Comparison of ENCODE assay signal across 16 cellular contexts in genomic region chr2:162768646-162769045, GRCh38.
DNase-seq lines count a peak whose midpoint lies in the region; ATAC-seq and TF ChIP-seq lines count a peak whose summit lies in the region.
"Had no signal": no experiment of that assay in that cellular context is flagged by ENCODE, and none has a peak within 500 bp of the region (broad histone marks: within the 10 kb centered on the region; RNA-seq: fewer than 3 reads in every experiment).

No MANE protein-coding gene starts in this region.

- ATAC-seq in GM19397 (IDR thresholded peaks at IDR 0.05; ENCODE audit: unreplicated experiment) (no peak), omental fat pad (ENCODE audit: low FRiP score) (no peak)
- no peak for ATAC-seq in activated CD8-positive, alpha-beta T cell treated with anti-CD3 and anti-CD28 coated beads for 36 hours
- ATAC-seq: T-helper 17 cell had no signal

- H3K36me3 ChIP-seq in mesenchymal stem cell (ENCODE audit: control insufficient read depth in 1 of 2, insufficient read depth in 2 of 2, low read depth in 1 of 2, low read length in 2 of 2) = no peaks in the 10 kb centered on the region
- H3K36me3 ChIP-seq: right atrium auricular region, tibial artery had no signal

- no peaks in the 10 kb centered on the region for H3K4me1 ChIP-seq in mesenchymal stem cell (ENCODE audit: control insufficient read depth, insufficient read depth, low read depth, low read length)
- H3K4me1 ChIP-seq: right atrium auricular region, tibial artery had no signal

- intact Hi-C loops in CD14-positive monocyte (cut with micrococcal nuclease) = no loop called here
- intact Hi-C loops in activated CD8-positive, alpha-beta T cell treated with anti-CD3 and anti-CD28 coated beads for 36 hours (cut with micrococcal nuclease) = no loop called here

- H2BK120ac ChIP-seq in mesenchymal stem cell (ENCODE audit: low read depth, low read length) = no peak overlapping the region

- no peak overlapping the region for H3K27ac Mint-ChIP-seq in CD14-positive monocyte
- H3K27ac Mint-ChIP-seq in activated CD8-positive, alpha-beta T cell treated with anti-CD3 and anti-CD28 coated beads for 36 hours = no peak overlapping the region
- H3K27ac Mint-ChIP-seq: activated naive CD8-positive, alpha-beta T cell treated with anti-CD3 and anti-CD28 coated beads for 36 hours; T-helper 17 cell had no signal

- WGBS in mesenchymal stem cell = 74% methylated on average over 4 of the region's 4 CpGs

- no peak overlapping the region for H3K4me2 ChIP-seq in mesenchymal stem cell (ENCODE audit: low read length, poor library complexity, severe bottlenecking)

- no peak overlapping the region for H2BK5ac ChIP-seq in mesenchymal stem cell (ENCODE audit: low read depth, low read length, poor library complexity, severe bottlenecking)

- H2BK12ac ChIP-seq in mesenchymal stem cell (ENCODE audit: low read length in 2 of 2) = no peak overlapping the region

- H2AFZ ChIP-seq in mesenchymal stem cell (ENCODE audit: low read depth, low read length) = no peak overlapping the region

- peaks cover 0 to 6% (median 2%) of the 10 kb centered on the region in 7 donors for H3K9me3 Mint-ChIP-seq in CD14-positive monocyte
- peaks cover 4% of the 10 kb centered on the region for H3K9me3 Mint-ChIP-seq in activated CD8-positive, alpha-beta T cell treated with anti-CD3 and anti-CD28 coated beads for 36 hours
- H3K9me3 Mint-ChIP-seq: activated naive CD8-positive, alpha-beta T cell treated with anti-CD3 and anti-CD28 coated beads for 36 hours had no signal

- no peak overlapping the region for H2AK5ac ChIP-seq in mesenchymal stem cell (ENCODE audit: low read length, severe bottlenecking)

- CTCF ChIA-PET in activated CD8-positive, alpha-beta T cell treated with anti-CD3 and anti-CD28 coated beads for 36 hours (lab: Charles Lee) = no interaction called here

- no peaks in the 10 kb centered on the region for H3K79me1 ChIP-seq in mesenchymal stem cell (replicated peaks; ENCODE audit: low read length, poor library complexity, severe bottlenecking)

- no peak overlapping the region for H4K91ac ChIP-seq in mesenchymal stem cell (ENCODE audit: low read length)

- H2BK15ac ChIP-seq in mesenchymal stem cell (ENCODE audit: low read depth, poor library complexity, severe bottlenecking) = no peak overlapping the region

- H3K36me3 Mint-ChIP-seq in CD14-positive monocyte = no peaks in the 10 kb centered on the region
- no peaks in the 10 kb centered on the region for H3K36me3 Mint-ChIP-seq in activated CD8-positive, alpha-beta T cell treated with anti-CD3 and anti-CD28 coated beads for 36 hours (ENCODE audit: low read depth)
- H3K36me3 Mint-ChIP-seq: activated naive CD8-positive, alpha-beta T cell treated with anti-CD3 and anti-CD28 coated beads for 36 hours had no signal

- H3K14ac ChIP-seq in mesenchymal stem cell (ENCODE audit: low read length in 2 of 2) = no peak overlapping the region

- H3K4me3 Mint-ChIP-seq in CD14-positive monocyte = no peak overlapping the region
- no peak overlapping the region for H3K4me3 Mint-ChIP-seq in activated CD8-positive, alpha-beta T cell treated with anti-CD3 and anti-CD28 coated beads for 36 hours
- H3K4me3 Mint-ChIP-seq: activated naive CD8-positive, alpha-beta T cell treated with anti-CD3 and anti-CD28 coated beads for 36 hours; T-helper 17 cell had no signal

- POLR2A ChIA-PET in activated CD8-positive, alpha-beta T cell treated with anti-CD3 and anti-CD28 coated beads for 36 hours (lab: Charles Lee) = no interaction called here

- no peak overlapping the region for H3K18ac ChIP-seq in mesenchymal stem cell (ENCODE audit: low read depth in 1 of 2, low read length in 2 of 2)

- H3K4ac ChIP-seq in mesenchymal stem cell (ENCODE audit: low read depth in 1 of 2, low read length in 2 of 2) = no peak overlapping the region

- H3K4me1 Mint-ChIP-seq in CD14-positive monocyte = no peaks in the 10 kb centered on the region
- H3K4me1 Mint-ChIP-seq in activated CD8-positive, alpha-beta T cell treated with anti-CD3 and anti-CD28 coated beads for 36 hours (ENCODE audit: low read depth) = no peaks in the 10 kb centered on the region
- H3K4me1 Mint-ChIP-seq: activated naive CD8-positive, alpha-beta T cell treated with anti-CD3 and anti-CD28 coated beads for 36 hours; T-helper 17 cell had no signal

- H4K8ac ChIP-seq in mesenchymal stem cell (ENCODE audit: low read length) = no peak overlapping the region

- H3K9me3 ChIP-seq in mesenchymal stem cell (ENCODE audit: control insufficient read depth, low read length) = no peaks in the 10 kb centered on the region
- H3K9me3 ChIP-seq: right atrium auricular region, tibial artery had no signal

- no peak overlapping the region for H3K4me3 ChIP-seq in mesenchymal stem cell (ENCODE audit: insufficient read depth in 1 of 2, low read depth in 1 of 2, low read length in 2 of 2)
- H3K4me3 ChIP-seq: dorsolateral prefrontal cortex, lung, right atrium auricular region, tibial artery had no signal

- no peak overlapping the region for H3K23ac ChIP-seq in mesenchymal stem cell (ENCODE audit: low read length in 2 of 2)

- H3K27me3 ChIP-seq in mesenchymal stem cell (ENCODE audit: control insufficient read depth in 1 of 2, insufficient read depth in 1 of 2, low read length in 2 of 2) = no peaks in the 10 kb centered on the region
- H3K27me3 ChIP-seq: right atrium auricular region, tibial artery had no signal

- TF ChIP-seq CTCF in CD14-positive monocyte (IDR thresholded peaks at IDR 0.05) = no peak
- no peak for TF ChIP-seq CTCF in omental fat pad (IDR thresholded peaks at IDR 0.05)
- no peak for TF ChIP-seq CTCF in activated CD8-positive, alpha-beta T cell treated with anti-CD3 and anti-CD28 coated beads for 36 hours (IDR thresholded peaks at IDR 0.05)

- H3K27ac ChIP-seq in mesenchymal stem cell (ENCODE audit: low read length, poor library complexity, severe bottlenecking) = no peak overlapping the region
- H3K27ac ChIP-seq: right atrium auricular region, tibial artery had no signal

- no peak overlapping the region for H3K9ac ChIP-seq in mesenchymal stem cell (ENCODE audit: low read length)

- DNase-seq in DMS79 (lab: John Stamatoyannopoulos, UW) = peak; percentile 97
- peak; percentile 96 for DNase-seq in NCI-H2029 (lab: John Stamatoyannopoulos, UW)
- DNase-seq in SHP77 treated with DMSO at 0.1 percent for 48 hours (lab: John Stamatoyannopoulos, UW) = peak; percentile 88
- DNase-seq in mesenchymal stem cell = peak; percentile 2
- DNase-seq in CD14-positive monocyte (ENCODE audit: low spot score) = no peak
- no peak for DNase-seq in omental fat pad (ENCODE audit: low spot score)
- DNase-seq in activated CD8-positive, alpha-beta T cell treated with anti-CD3 and anti-CD28 coated beads for 36 hours = no peak
- DNase-seq: activated CD4-positive, alpha-beta T cell treated with anti-CD3 and anti-CD28 coated beads, Interleukin-2, amount 50 U/mL, for 4 hours; activated naive CD8-positive, alpha-beta T cell treated with anti-CD3 and anti-CD28 coated beads for 36 hours; GDM1; T-helper 17 cell; tibial artery had no signal

- peaks cover 0 to 3% (median 0%) of the 10 kb centered on the region in 3 donors for H3K27me3 Mint-ChIP-seq in CD14-positive monocyte (ENCODE audit: low read depth in 3 of 3)
- H3K27me3 Mint-ChIP-seq in activated CD8-positive, alpha-beta T cell treated with anti-CD3 and anti-CD28 coated beads for 36 hours = no peaks in the 10 kb centered on the region
- H3K27me3 Mint-ChIP-seq: activated naive CD8-positive, alpha-beta T cell treated with anti-CD3 and anti-CD28 coated beads for 36 hours; T-helper 17 cell had no signal

Comparison
In these comparisons a context has a peak if more than half of its experiments do, and no peak if none do; other contexts are left out.
1. DNase-seq: peak in DMS79 (single experiment), NCI-H2029 (single experiment), SHP77 treated with DMSO at 0.1 percent for 48 hours (single experiment) and mesenchymal stem cell (single experiment); none in CD14-positive monocyte (single experiment), omental fat pad (single experiment) and activated CD8-positive, alpha-beta T cell treated with anti-CD3 and anti-CD28 coated beads for 36 hours (single experiment).